In the genomic region with DNA sequence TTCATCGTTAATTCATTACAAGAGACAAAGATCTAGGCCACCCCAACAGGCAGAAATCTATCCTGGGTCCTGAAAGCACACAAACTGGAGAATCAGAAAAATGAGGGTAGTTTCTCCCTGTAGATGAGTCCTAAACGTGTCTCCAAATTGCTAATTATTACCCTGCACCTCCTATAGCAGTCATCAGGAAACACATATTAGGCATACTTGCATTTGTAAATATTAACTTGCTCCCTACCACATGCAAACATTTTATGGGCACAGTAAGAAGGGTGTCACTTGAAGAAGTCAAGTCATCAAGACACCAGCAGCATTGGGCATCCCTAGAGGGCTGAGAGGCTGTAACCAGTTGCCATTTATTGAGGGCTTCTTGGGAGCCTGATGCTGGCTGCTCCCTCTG, we compare ENCODE assay signal across 32 cellular contexts. TPM values are rescaled to one million over a fixed set of nuclear protein-coding genes. Genes with fewer than 3 reads are reported as not detected.
"Had no signal": no experiment of that assay in that cellular context is flagged by ENCODE, and none has a peak within 500 bp of the region (broad histone marks: within the 10 kb centered on the region; RNA-seq: fewer than 3 reads in every experiment).

No MANE protein-coding gene starts in this region.

- H3K27me3 ChIP-seq: hepatocyte, right lobe of liver, stomach, suprapubic skin, uterus had no signal

- H3K4me1 Mint-ChIP-seq: brain; stimulated activated memory B cell treated with anti-CD40 and anti-IgM and Interleukin-4, amounts not matched to agents 10 μg/mL and 1 μg/mL and 100 μg/mL, for 72 hours had no signal

- H3K9me3 Mint-ChIP-seq: dendritic cell treated with granulocyte-macrophage colony-stimulating factor and Interleukin-4, amounts not matched to agents 40 ng/mL and 50 ng/mL, for 4 days had no signal

- H3K9me3 ChIP-seq: right lobe of liver, suprapubic skin, uterus had no signal

- ATAC-seq: activated CD4-positive, CD25-positive, alpha-beta regulatory T cell treated with anti-CD3 and anti-CD28 coated beads, Interleukin-2, amount 50 U/mL, for 24 hours; esophagus mucosa; left colon; right lobe of liver; stimulated activated memory B cell treated with anti-CD40 and anti-IgM and Interleukin-4, amounts not matched to agents 10 μg/mL and 1 μg/mL and 100 μg/mL, for 72 hours had no signal

- H3K27ac Mint-ChIP-seq: activated CD4-positive, alpha-beta memory T cell treated with anti-CD3 and anti-CD28 coated beads, Interleukin-2, amount 10 ng/mL, durations not matched to agents 7 days and 5 days; activated CD4-positive, alpha-beta T cell treated with anti-CD3 and anti-CD28 coated beads, Interleukin-2, amount 10 ng/mL, durations not matched to agents 24 days and 14 days; activated T-helper 1 cell treated with anti-CD3 and anti-CD28 coated beads, Interleukin-12 subunit alpha, Interleukin-12 subunit beta, Interleukin-2, Interleukin-4 antibody, amounts not matched to agents 30 ng/mL and 10 ng/mL and 1 ng/mL, durations not matched to agents 14 hours and 24 hours and 36 hours; brain; dendritic cell treated with granulocyte-macrophage colony-stimulating factor and Interleukin-4, amounts not matched to agents 40 ng/mL and 50 ng/mL, for 4 days; memory B cell; stimulated activated memory B cell treated with anti-CD40 and anti-IgM and Interleukin-4, amounts not matched to agents 10 μg/mL and 1 μg/mL and 100 μg/mL, for 72 hours had no signal

- H3K27me3 Mint-ChIP-seq: activated CD4-positive, alpha-beta memory T cell treated with anti-CD3 and anti-CD28 coated beads, Interleukin-2, amount 10 ng/mL, durations not matched to agents 7 days and 5 days; activated CD4-positive, alpha-beta T cell treated with anti-CD3 and anti-CD28 coated beads, Interleukin-2, amount 10 ng/mL, durations not matched to agents 24 days and 14 days; dendritic cell treated with granulocyte-macrophage colony-stimulating factor and Interleukin-4, amounts not matched to agents 40 ng/mL and 50 ng/mL, for 4 days; memory B cell; stimulated activated memory B cell treated with anti-CD40 and anti-IgM and Interleukin-4, amounts not matched to agents 10 μg/mL and 1 μg/mL and 100 μg/mL, for 72 hours had no signal

- H3K4me3 Mint-ChIP-seq: activated CD4-positive, alpha-beta memory T cell treated with anti-CD3 and anti-CD28 coated beads, Interleukin-2, amount 10 ng/mL, durations not matched to agents 7 days and 5 days; activated CD4-positive, alpha-beta T cell treated with anti-CD3 and anti-CD28 coated beads, Interleukin-2, amount 10 ng/mL, durations not matched to agents 24 days and 14 days; activated T-helper 1 cell treated with anti-CD3 and anti-CD28 coated beads, Interleukin-12 subunit alpha, Interleukin-12 subunit beta, Interleukin-2, Interleukin-4 antibody, amounts not matched to agents 30 ng/mL and 10 ng/mL and 1 ng/mL, durations not matched to agents 14 hours and 24 hours and 36 hours; brain; dendritic cell treated with granulocyte-macrophage colony-stimulating factor and Interleukin-4, amounts not matched to agents 40 ng/mL and 50 ng/mL, for 4 days; memory B cell; stimulated activated memory B cell treated with anti-CD40 and anti-IgM and Interleukin-4, amounts not matched to agents 10 μg/mL and 1 μg/mL and 100 μg/mL, for 72 hours had no signal

- DNase-seq: activated CD4-positive, alpha-beta memory T cell treated with anti-CD3 and anti-CD28 coated beads, Interleukin-2, amount 10 ng/mL, durations not matched to agents 7 days and 5 days; activated CD4-positive, alpha-beta T cell treated with anti-CD3 and anti-CD28 coated beads, Interleukin-2, amount 10 ng/mL, durations not matched to agents 24 days and 14 days; activated gamma-delta T cell; activated naive CD4-positive, alpha-beta T cell treated with anti-CD3 and anti-CD28 coated beads, Interleukin-2, amount 50 U/mL, for 16 hours; aorta; effector CD4-positive, alpha-beta T cell; foreskin melanocyte; glutamatergic neuron; left colon; nucleus accumbens; right lobe of liver; small intestine; stimulated activated CD4-positive, alpha-beta T cell treated with anti-CD3 and anti-CD28 coated beads, Interleukin-2, amount 100 ng/mL, for 24 hours; stomach; trophoblast cell; uterus had no signal

- H3K4me1 ChIP-seq: parathyroid adenoma, right lobe of liver, stomach, suprapubic skin, uterus had no signal

- H3K4me3 ChIP-seq: hepatocyte, right lobe of liver, stomach, suprapubic skin, uterus had no signal

- H3K36me3 Mint-ChIP-seq: brain had no signal

- H3K27ac ChIP-seq: hepatocyte, parathyroid adenoma, right lobe of liver, stomach, suprapubic skin, uterus, VCaP had no signal

- H3K36me3 ChIP-seq: right lobe of liver, stomach, suprapubic skin, uterus had no signal

RNA-seq across cellular contexts. Expression of gene SIRPG, which starts 19.8 kb away (rescaled TPM):
- total RNA-seq: cardiac septum, chondrocyte, hepatocyte, myocyte, pulmonary artery endothelial cell, suprapubic skin had no signal
- polyA plus RNA-seq: aorta, hepatocyte, neural cell had no signal
